Comparison of ENCODE assay signal across 6 cellular contexts in genomic region chr17:9257630-9257965, GRCh38.
A peak's percentile ranks its signal among the peaks of the same experiment; 100 is the strongest.
DNase-seq lines count a peak whose midpoint lies in the region; ATAC-seq and TF ChIP-seq lines count a peak whose summit lies in the region.
"Not testable (repeated sequence)": the region's sequence is repeated elsewhere in the genome, so short reads cannot be mapped to it uniquely, and the experiment has no call there.

No MANE protein-coding gene starts in this region.

- H3K4ac ChIP-seq in mesenchymal stem cell (ENCODE audit: low read depth in 1 of 2, low read length in 2 of 2), result not testable (repeated sequence)

- not testable (repeated sequence) for H3K9me3 ChIP-seq in Caco-2; esophagus squamous epithelium; mesenchymal stem cell (ENCODE audit: control insufficient read depth, low read length)

- H3K9ac ChIP-seq in mesenchymal stem cell (ENCODE audit: low read length), result not testable (repeated sequence)

- H3K4me1 Mint-ChIP-seq in Caco-2 (ENCODE audit: low read depth, unreplicated experiment) (peaks cover 15% of the 10 kb centered on the region), GM23338 (peaks cover 37% of the 10 kb centered on the region)
- peaks cover 20% of the 10 kb centered on the region for H3K4me1 Mint-ChIP-seq in activated T-helper 17 cell treated with anti-CD3 and anti-CD28 coated beads, Interleukin-2, amount 50 U/mL, for 72 hours
- peaks cover 26 to 48% of the 10 kb centered on the region in 2 donors for H3K4me1 Mint-ChIP-seq in stimulated activated naive B cell treated with anti-CD40 and anti-IgM and Interleukin-4, amounts not matched to agents 10 μg/mL and 1 μg/mL and 100 μg/mL, for 72 hours

- H3K4me3 ChIP-seq in Caco-2 (ENCODE audit: low read depth, low read length); GM23338; esophagus squamous epithelium; mesenchymal stem cell (ENCODE audit: insufficient read depth in 1 of 2, low read depth in 1 of 2, low read length in 2 of 2): not testable (repeated sequence)

- not testable (repeated sequence) for H3K4me1 ChIP-seq in Caco-2
- H3K4me1 ChIP-seq in GM23338 (ENCODE audit: insufficient read depth), result peaks cover 12% of the 10 kb centered on the region
- peaks cover 15 to 62% (median 31%) of the 10 kb centered on the region in 3 donors for H3K4me1 ChIP-seq in esophagus squamous epithelium
- H3K4me1 ChIP-seq in mesenchymal stem cell (ENCODE audit: control insufficient read depth, insufficient read depth, low read depth, low read length), result peaks cover 25% of the 10 kb centered on the region

- not testable (repeated sequence) for H4K8ac ChIP-seq in mesenchymal stem cell (ENCODE audit: low read length)

- WGBS in esophagus squamous epithelium, 2 donors, result 91 to 92% methylated on average over 7 to 9 of the region's 9 CpGs
- 98% methylated on average over 9 of the region's 9 CpGs for WGBS in mesenchymal stem cell

- CTCF ChIA-PET in Caco-2 (lab: Charles Lee), result interaction anchor here (0.6 kb wide), 1 partner anchor 61 kb away, joined by 4 read pairs; no protein-coding TSS in a partner anchor

- not testable (repeated sequence) for H2BK5ac ChIP-seq in mesenchymal stem cell (ENCODE audit: low read depth, low read length, poor library complexity, severe bottlenecking)

- H4K91ac ChIP-seq in mesenchymal stem cell (ENCODE audit: low read length), result not testable (repeated sequence)

- H3K14ac ChIP-seq in mesenchymal stem cell (ENCODE audit: low read length in 2 of 2), result not testable (repeated sequence)

- H3K23ac ChIP-seq in mesenchymal stem cell (ENCODE audit: low read length in 2 of 2), result not testable (repeated sequence)

- not testable (repeated sequence) for H3K27me3 Mint-ChIP-seq in Caco-2 (ENCODE audit: insufficient read depth, unreplicated experiment); GM23338 (ENCODE audit: insufficient read depth, low read depth, poor library complexity); activated T-helper 17 cell treated with anti-CD3 and anti-CD28 coated beads, Interleukin-2, amount 50 U/mL, for 72 hours; stimulated activated naive B cell treated with anti-CD40 and anti-IgM and Interleukin-4, amounts not matched to agents 10 μg/mL and 1 μg/mL and 100 μg/mL, for 72 hours

- H3K18ac ChIP-seq in mesenchymal stem cell (ENCODE audit: low read depth in 1 of 2, low read length in 2 of 2), result not testable (repeated sequence)

- H3K79me2 ChIP-seq in GM23338 (replicated peaks; ENCODE audit: insufficient read depth), result not testable (repeated sequence)

- H3K27ac ChIP-seq in GM23338 (ENCODE audit: low read depth); mesenchymal stem cell (ENCODE audit: low read length, poor library complexity, severe bottlenecking): not testable (repeated sequence)
- peak overlapping the region in 3 of 4 donors; percentile 11 to 33 (median 21) for H3K27ac ChIP-seq in esophagus squamous epithelium

- not testable (repeated sequence) for TF ChIP-seq CTCF in Caco-2 (IDR thresholded peaks at IDR 0.05; ENCODE audit: insufficient read depth in 1 of 2, low read depth in 1 of 2, low read length in 1 of 2, severe bottlenecking in 1 of 2, unreplicated experiment in 1 of 2); GM23338 (conservative IDR thresholded peaks at IDR 0.05; ENCODE audit: low read depth in 2 of 2); esophagus squamous epithelium (IDR thresholded peaks at IDR 0.05)

- H3K9me2 ChIP-seq in GM23338 (ENCODE audit: insufficient read depth), result not testable (repeated sequence)

- intact Hi-C loops in Caco-2 (cut with micrococcal nuclease; ENCODE audit: unreplicated experiment); esophagus squamous epithelium (cut with DNase I): not testable (repeated sequence)

- not testable (repeated sequence) for H3K79me1 ChIP-seq in mesenchymal stem cell (replicated peaks; ENCODE audit: low read length, poor library complexity, severe bottlenecking)

- H2BK120ac ChIP-seq in mesenchymal stem cell (ENCODE audit: low read depth, low read length), result not testable (repeated sequence)

- not testable (repeated sequence) for H2AFZ ChIP-seq in GM23338; mesenchymal stem cell (ENCODE audit: low read depth, low read length)

- H3K9me3 Mint-ChIP-seq in Caco-2 (ENCODE audit: unreplicated experiment); GM23338; activated T-helper 17 cell treated with anti-CD3 and anti-CD28 coated beads, Interleukin-2, amount 50 U/mL, for 72 hours; stimulated activated naive B cell treated with anti-CD40 and anti-IgM and Interleukin-4, amounts not matched to agents 10 μg/mL and 1 μg/mL and 100 μg/mL, for 72 hours: not testable (repeated sequence)

- H3K4me3 Mint-ChIP-seq in Caco-2 (ENCODE audit: unreplicated experiment); GM23338; activated T-helper 17 cell treated with anti-CD3 and anti-CD28 coated beads, Interleukin-2, amount 50 U/mL, for 72 hours; stimulated activated naive B cell treated with anti-CD40 and anti-IgM and Interleukin-4, amounts not matched to agents 10 μg/mL and 1 μg/mL and 100 μg/mL, for 72 hours: not testable (repeated sequence)

- peak overlapping the region; percentile 8 for H2AK5ac ChIP-seq in mesenchymal stem cell (ENCODE audit: low read length, severe bottlenecking)

- TF ChIP-seq POLR2A in esophagus squamous epithelium (IDR thresholded peaks at IDR 0.05), result not testable (repeated sequence)

- H3F3A ChIP-seq in GM23338 (replicated peaks; ENCODE audit: low read depth), result not testable (repeated sequence)

- DNase-seq in Caco-2; GM23338 (ENCODE audit: low spot score); esophagus squamous epithelium (lab: John Stamatoyannopoulos, UW); mesenchymal stem cell; stimulated activated naive B cell treated with anti-CD40 and anti-IgM and Interleukin-4, amounts not matched to agents 10 μg/mL and 1 μg/mL and 100 μg/mL, for 72 hours: not testable (repeated sequence)

- H3K36me3 ChIP-seq in Caco-2 (ENCODE audit: control insufficient read depth, insufficient read depth, low read length); GM23338 (ENCODE audit: insufficient read depth); esophagus squamous epithelium; mesenchymal stem cell (ENCODE audit: control insufficient read depth in 1 of 2, insufficient read depth in 2 of 2, low read depth in 1 of 2, low read length in 2 of 2): not testable (repeated sequence)

- not testable (repeated sequence) for H2BK12ac ChIP-seq in mesenchymal stem cell (ENCODE audit: low read length in 2 of 2)

- not testable (repeated sequence) for H2BK15ac ChIP-seq in mesenchymal stem cell (ENCODE audit: low read depth, poor library complexity, severe bottlenecking)

- BruUV-seq in Caco-2 (replicated peaks; lab: Mats Ljungman, UMichigan), result not testable (repeated sequence)

- ATAC-seq in GM23338; activated T-helper 17 cell treated with anti-CD3 and anti-CD28 coated beads, Interleukin-2, amount 50 U/mL, for 72 hours (replicated peaks); stimulated activated naive B cell treated with anti-CD40 and anti-IgM and Interleukin-4, amounts not matched to agents 10 μg/mL and 1 μg/mL and 100 μg/mL, for 72 hours (replicated peaks): not testable (repeated sequence)

- not testable (repeated sequence) for H4K20me1 ChIP-seq in GM23338 (replicated peaks; ENCODE audit: insufficient read depth)

- POLR2A ChIA-PET in Caco-2 (lab: Charles Lee), result not testable (repeated sequence)

- H3K27me3 ChIP-seq in Caco-2 (replicated peaks; ENCODE audit: control insufficient read depth, insufficient read depth, low read length); GM23338 (ENCODE audit: insufficient read depth); esophagus squamous epithelium; mesenchymal stem cell (ENCODE audit: control insufficient read depth in 1 of 2, insufficient read depth in 1 of 2, low read length in 2 of 2): not testable (repeated sequence)

- not testable (repeated sequence) for H3K4me2 ChIP-seq in GM23338; mesenchymal stem cell (ENCODE audit: low read length, poor library complexity, severe bottlenecking)

- H3K36me3 Mint-ChIP-seq in Caco-2 (ENCODE audit: insufficient read depth, unreplicated experiment); GM23338 (ENCODE audit: low read depth); activated T-helper 17 cell treated with anti-CD3 and anti-CD28 coated beads, Interleukin-2, amount 50 U/mL, for 72 hours (ENCODE audit: low read depth): not testable (repeated sequence)
- peaks cover 10 to 26% of the 10 kb centered on the region in 2 donors for H3K36me3 Mint-ChIP-seq in stimulated activated naive B cell treated with anti-CD40 and anti-IgM and Interleukin-4, amounts not matched to agents 10 μg/mL and 1 μg/mL and 100 μg/mL, for 72 hours

- peak overlapping the region; percentile 24 for H3K27ac Mint-ChIP-seq in Caco-2 (ENCODE audit: unreplicated experiment)
- 0 out of 2 replicates have a peak overlapping the region, but pooled peaks have one; percentile 37 for H3K27ac Mint-ChIP-seq in GM23338
- H3K27ac Mint-ChIP-seq in activated T-helper 17 cell treated with anti-CD3 and anti-CD28 coated beads, Interleukin-2, amount 50 U/mL, for 72 hours, result peak overlapping the region; percentile 22
- H3K27ac Mint-ChIP-seq in stimulated activated naive B cell treated with anti-CD40 and anti-IgM and Interleukin-4, amounts not matched to agents 10 μg/mL and 1 μg/mL and 100 μg/mL, for 72 hours, result peak overlapping the region; percentile 4
